ENCODE assay signal across 8 cellular contexts in the genomic region with DNA sequence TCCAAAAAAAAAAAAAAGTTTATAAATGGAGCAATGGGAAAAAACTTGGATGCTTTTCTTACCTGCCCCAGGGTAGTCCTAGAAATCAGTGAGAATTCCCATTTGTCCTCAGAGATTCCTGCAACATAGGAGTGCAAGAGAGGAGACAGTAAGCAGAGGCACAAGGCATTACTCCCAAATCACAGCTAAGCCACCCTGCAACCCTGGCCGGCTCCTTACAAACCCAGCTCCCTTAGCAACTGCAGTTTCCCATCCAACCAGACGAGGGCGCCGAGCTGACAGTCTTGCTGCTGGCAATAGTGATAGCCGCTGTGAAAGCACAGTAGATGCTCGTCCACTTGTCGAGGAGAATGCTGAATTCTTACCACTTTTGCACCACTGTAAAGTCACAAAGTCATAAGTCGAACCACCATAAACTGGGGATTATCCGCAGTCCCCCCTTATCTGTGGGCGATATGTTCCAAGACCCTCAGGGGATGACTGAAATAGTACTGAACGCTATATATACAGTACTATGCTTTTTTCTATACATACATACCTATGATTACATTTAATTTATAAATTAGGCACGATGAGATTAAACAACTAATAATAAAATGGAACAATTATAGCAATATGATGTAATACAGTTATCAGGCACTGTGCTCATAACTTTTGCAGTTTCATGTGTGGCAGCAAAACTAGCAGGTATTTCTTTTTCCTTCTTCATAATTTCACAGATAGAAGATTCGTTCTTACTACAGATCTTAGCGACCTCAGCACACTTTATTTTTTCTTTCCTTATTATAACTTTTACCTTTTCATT. TPM values are rescaled to one million over a fixed set of nuclear protein-coding genes. Genes with fewer than 3 reads are reported as not detected.
DNase-seq lines count a peak whose midpoint lies in the region; ATAC-seq, FAIRE-seq and TF ChIP-seq lines count a peak whose summit lies in the region.

No MANE protein-coding gene starts in this region.

- H3K27ac Mint-ChIP-seq in activated naive CD4-positive, alpha-beta T cell treated with anti-CD3 and anti-CD28 coated beads for 36 hours: no peak overlapping the region

- peaks cover 31% of the 10 kb centered on the region for H3K4me1 Mint-ChIP-seq in activated naive CD4-positive, alpha-beta T cell treated with anti-CD3 and anti-CD28 coated beads for 36 hours (ENCODE audit: low read depth)

- CTCF ChIA-PET in activated naive CD4-positive, alpha-beta T cell treated with anti-CD3 and anti-CD28 coated beads for 36 hours (lab: Charles Lee): interaction anchor here (0.6 to 2.7 kb wide), 37 partner anchors 8 to 1144 kb away, joined by 3 to 23 read pairs (median 4); a partner anchor contains a TSS

- intact Hi-C loops in activated naive CD4-positive, alpha-beta T cell treated with anti-CD3 and anti-CD28 coated beads for 36 hours (cut with micrococcal nuclease): loop anchor here (1.0 kb wide), 2 partner anchors 96 to 144 kb away; a partner anchor contains a TSS
- intact Hi-C loops in head of caudate nucleus (cut with DNase I): loop anchor here (10.0 kb wide), 1 partner anchor 93 kb away; a partner anchor contains a TSS
- intact Hi-C loops in posterior vena cava (cut with DNase I): loop anchor here in 1 of 2 donors (5.0 kb wide), 1 partner anchor 90 kb away; no protein-coding TSS in a partner anchor

- H3K9me3 Mint-ChIP-seq in activated naive CD4-positive, alpha-beta T cell treated with anti-CD3 and anti-CD28 coated beads for 36 hours: no peaks in the 10 kb centered on the region

- no peak overlapping the region for H3K4me3 Mint-ChIP-seq in activated naive CD4-positive, alpha-beta T cell treated with anti-CD3 and anti-CD28 coated beads for 36 hours

- DNase-seq in activated gamma-delta T cell treated with Interleukin-2 at 50 U/mL for 16 hours: peak; percentile 88
- DNase-seq in activated gamma-delta T cell (lab: John Stamatoyannopoulos, UW): no peak
- DNase-seq in NCI-H1092 (lab: John Stamatoyannopoulos, UW): peak; percentile 75
- DNase-seq in activated naive CD4-positive, alpha-beta T cell treated with anti-CD3 and anti-CD28 coated beads for 36 hours: peak; percentile 95
- peak; percentile 61 to 94 (median 90) for DNase-seq in head of caudate nucleus
- DNase-seq in posterior vena cava (ENCODE audit: low spot score): peak; percentile 97
- peak; percentile 75 for DNase-seq in urothelium cell line (ENCODE audit: low spot score)

- H3K36me3 Mint-ChIP-seq in activated naive CD4-positive, alpha-beta T cell treated with anti-CD3 and anti-CD28 coated beads for 36 hours (ENCODE audit: low read depth): peaks cover 1% of the 10 kb centered on the region

- H3K27me3 Mint-ChIP-seq in activated naive CD4-positive, alpha-beta T cell treated with anti-CD3 and anti-CD28 coated beads for 36 hours (ENCODE audit: low read depth): no peaks in the 10 kb centered on the region

- peak; percentile 56 for FAIRE-seq in urothelium cell line (lab: Jason Lieb, UNC)

- ATAC-seq in SK-N-SH treated with all-trans-retinoic acid at 6 μM for 48 hours: peak; percentile 98

TF ChIP-seq in SK-N-SH treated with all-trans-retinoic acid at 6 μM for 48 hours, 23 proteins besides CTCF, POLR2A, EP300 and RAD21:
- TF ChIP-seq, protein P1, sequence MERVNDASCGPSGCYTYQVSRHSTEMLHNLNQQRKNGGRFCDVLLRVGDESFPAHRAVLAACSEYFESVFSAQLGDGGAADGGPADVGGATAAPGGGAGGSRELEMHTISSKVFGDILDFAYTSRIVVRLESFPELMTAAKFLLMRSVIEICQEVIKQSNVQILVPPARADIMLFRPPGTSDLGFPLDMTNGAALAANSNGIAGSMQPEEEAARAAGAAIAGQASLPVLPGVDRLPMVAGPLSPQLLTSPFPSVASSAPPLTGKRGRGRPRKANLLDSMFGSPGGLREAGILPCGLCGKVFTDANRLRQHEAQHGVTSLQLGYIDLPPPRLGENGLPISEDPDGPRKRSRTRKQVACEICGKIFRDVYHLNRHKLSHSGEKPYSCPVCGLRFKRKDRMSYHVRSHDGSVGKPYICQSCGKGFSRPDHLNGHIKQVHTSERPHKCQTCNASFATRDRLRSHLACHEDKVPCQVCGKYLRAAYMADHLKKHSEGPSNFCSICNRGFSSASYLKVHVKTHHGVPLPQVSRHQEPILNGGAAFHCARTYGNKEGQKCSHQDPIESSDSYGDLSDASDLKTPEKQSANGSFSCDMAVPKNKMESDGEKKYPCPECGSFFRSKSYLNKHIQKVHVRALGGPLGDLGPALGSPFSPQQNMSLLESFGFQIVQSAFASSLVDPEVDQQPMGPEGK (CRISPR knock-in tag; IDR thresholded peaks at IDR 0.05; ENCODE audit: borderline replicate concordance): no peak
TF ChIP-seq in SK-N-SH treated with all-trans-retinoic acid at 6 μM for 48 hours: peak in this region for 0.

RNA-seq across cellular contexts. Expression of a gene that starts 6.0 kb away (rescaled TPM):
- total RNA-seq in activated naive CD4-positive, alpha-beta T cell treated with anti-CD3 and anti-CD28 coated beads for 36 hours: 10 to 100 TPM; 73.8 to 75.1 TPM
- 10 to 100 TPM; 35.6 to 40.4 TPM for total RNA-seq in posterior vena cava

RNA-seq across cellular contexts. Expression of a gene that starts 18.7 kb away (rescaled TPM):
- 10 to 100 TPM; 48.1 to 49.7 TPM for total RNA-seq in activated naive CD4-positive, alpha-beta T cell treated with anti-CD3 and anti-CD28 coated beads for 36 hours
- 10 to 100 TPM; 21.1 to 21.8 TPM for total RNA-seq in posterior vena cava

RNA-seq across cellular contexts. Expression of a gene that starts 28.3 kb away (rescaled TPM):
- total RNA-seq in activated naive CD4-positive, alpha-beta T cell treated with anti-CD3 and anti-CD28 coated beads for 36 hours: 10 to 100 TPM; 19.7 to 23.1 TPM
- 10 to 100 TPM; 15.2 to 18.4 TPM for total RNA-seq in posterior vena cava

RNA-seq across cellular contexts. Expression of a gene that starts 29.0 kb away (rescaled TPM):
- 10 to 100 TPM; 21.8 to 22.6 TPM for total RNA-seq in activated naive CD4-positive, alpha-beta T cell treated with anti-CD3 and anti-CD28 coated beads for 36 hours
- 10 to 100 TPM; 34.4 to 34.8 TPM for total RNA-seq in posterior vena cava

RNA-seq across cellular contexts. Expression of a gene that starts 53.0 kb away (rescaled TPM):
- total RNA-seq in activated naive CD4-positive, alpha-beta T cell treated with anti-CD3 and anti-CD28 coated beads for 36 hours: 10 to 100 TPM; 31.5 to 34.5 TPM
- 10 to 100 TPM; 23.1 to 27.4 TPM for total RNA-seq in posterior vena cava
